20 cellular contexts compared by ENCODE assay signal in genomic region chr5:134151723-134152122, GRCh38. TPM values are rescaled to one million over a fixed set of nuclear protein-coding genes. Genes with fewer than 3 reads are reported as not detected.
DNase-seq lines count a peak whose midpoint lies in the region; ATAC-seq, FAIRE-seq and TF ChIP-seq lines count a peak whose summit lies in the region.
"Had no signal": no experiment of that assay in that cellular context is flagged by ENCODE, and none has a peak within 500 bp of the region (broad histone marks: within the 10 kb centered on the region; RNA-seq: fewer than 3 reads in every experiment).

No MANE protein-coding gene starts in this region.

- H3K4me2 ChIP-seq in GM12878 (ENCODE audit: control insufficient read depth, insufficient read depth), result no peak overlapping the region

- in situ Hi-C loops in GM12878 (cut with MboI), result no loop called here

- no TSS peak for BruUV-seq in GM12878 (replicated peaks; lab: Mats Ljungman, UMichigan)

- intact Hi-C loops in GM12878 (cut with micrococcal nuclease; ENCODE audit: unreplicated experiment), result no loop called here

- RAD21 ChIA-PET in GM12878 (lab: Charles Lee; ENCODE audit: unreplicated experiment), result no interaction called here

- WGBS in GM12878 (ENCODE audit: insufficient coverage, insufficient replicate concordance, low lambda C conversion rate, missing lambda C conversion rate), result 98% methylated on average over 3 of the region's 3 CpGs
- 94 to 96% methylated on average over 3 of the region's 3 CpGs for WGBS in upper lobe of left lung, 2 donors

- SMC1A ChIA-PET in GM12878 (lab: Charles Lee; ENCODE audit: uncharacterized antibody, unreplicated experiment), result interaction anchor here (1.4 to 21.6 kb wide), 3 partner anchors 9 to 113 kb away, joined by 4 to 441 read pairs (median 5); no protein-coding TSS in a partner anchor

- no peaks in the 10 kb centered on the region for H3K79me2 ChIP-seq in GM12878 (ENCODE audit: control insufficient read depth, insufficient read depth, low read length)

- H3K4me3 Mint-ChIP-seq in activated T-cell treated with anti-CD3 and anti-CD28 coated beads, Interleukin-2, amount 50 U/mL, for 72 hours, result no peak overlapping the region
- no peak overlapping the region for H3K4me3 Mint-ChIP-seq in HFFc6
- peak overlapping the region in 9 of 10 donors; percentile 36 to 70 (median 55) for H3K4me3 Mint-ChIP-seq in naive thymus-derived CD8-positive, alpha-beta T cell
- H3K4me3 Mint-ChIP-seq: activated T-cell treated with anti-CD3 and anti-CD28 coated beads, Interleukin-2, amount 50 U/mL, for 4 hours; CD14-positive monocyte had no signal

- no peak for TF ChIP-seq CTCF in HFFc6 (IDR thresholded peaks at IDR 0.05)
- TF ChIP-seq CTCF in GM12878 (IDR thresholded peaks at IDR 0.05 in 2 of 3, conservative IDR thresholded peaks at IDR 0.05 in 1 of 3; ENCODE audit: control insufficient read depth in 2 of 3, extremely low read depth in 1 of 3, insufficient read depth in 1 of 3, low read depth in 3 of 3, low read length in 3 of 3), result no peak
- TF ChIP-seq CTCF in upper lobe of left lung (IDR thresholded peaks at IDR 0.05), result no peak

- CTCF ChIA-PET in GM12878 (lab: Yijun Ruan, JAX), result interaction anchor here (2.8 to 24.1 kb wide), 3 partner anchors 10 to 113 kb away, joined by 12 to 792 read pairs (median 17); no protein-coding TSS in a partner anchor

- ATAC-seq in activated T-cell treated with anti-CD3 and anti-CD28 coated beads, Interleukin-2, amount 50 U/mL, for 72 hours (replicated peaks in 1 of 2), result no peak
- ATAC-seq in GM12878 (no peak), GM21528 (IDR thresholded peaks at IDR 0.05; ENCODE audit: low FRiP score, unreplicated experiment) (no peak), upper lobe of left lung (ENCODE audit: low FRiP score in 2 of 2) (no peak)
- ATAC-seq in naive thymus-derived CD8-positive, alpha-beta T cell, result no peak
- ATAC-seq: activated T-cell treated with anti-CD3 and anti-CD28 coated beads, Interleukin-2, amount 50 U/mL, for 4 hours; pancreas had no signal

- DNase-seq in activated T-cell treated with anti-CD3 and anti-CD28 coated beads, Interleukin-2, amount 50 U/mL, for 72 hours, result no peak
- DNase-seq in activated T-cell treated with anti-CD3 and anti-CD28 coated beads for 4 hours (no peak), HFFc6 (no peak), GM12878 (ENCODE audit: low read depth, low spot score) (no peak), T-helper 1 cell (no peak), upper lobe of left lung (no peak)
- no peak for DNase-seq in naive thymus-derived CD8-positive, alpha-beta T cell
- DNase-seq: activated T-cell treated with anti-CD3 and anti-CD28 coated beads, Interleukin-2, amount 50 U/mL, for 4 hours; HCEC 1CT; islet precursor cell; NCI-H1417 treated with DMSO at 0.1 percent for 48 hours; NCI-H526; pancreas; stimulated activated CD4-positive, alpha-beta T cell treated with anti-CD3 and anti-CD28 coated beads, Interleukin-4, amount 100 ng/mL, for 1 hour had no signal

- H3K36me3 ChIP-seq in GM12878 (ENCODE audit: control insufficient read depth in 2 of 2, insufficient read depth in 2 of 2, low read length in 1 of 2) (peaks cover 11 to 32% of the 10 kb centered on the region in 2 experiments), upper lobe of left lung (peaks cover 0 to 91% (median 33%) of the 10 kb centered on the region in 4 donors)

- peaks cover 65% of the 10 kb centered on the region for H3K4me1 Mint-ChIP-seq in activated T-cell treated with anti-CD3 and anti-CD28 coated beads, Interleukin-2, amount 50 U/mL, for 72 hours (ENCODE audit: low read depth)
- H3K4me1 Mint-ChIP-seq in HFFc6 (ENCODE audit: low read depth), result peaks cover 44% of the 10 kb centered on the region
- H3K4me1 Mint-ChIP-seq in naive thymus-derived CD8-positive, alpha-beta T cell, result peaks cover 35 to 85% (median 71%) of the 10 kb centered on the region in 4 donors

- no peaks in the 10 kb centered on the region for H3K4me1 ChIP-seq in GM12878 (ENCODE audit: control insufficient read depth, insufficient read depth, low read length)
- H3K4me1 ChIP-seq in upper lobe of left lung, result peaks cover 28 to 48% (median 37%) of the 10 kb centered on the region in 4 donors

- H3K4me3 ChIP-seq in GM12878, result no peak overlapping the region
- H3K4me3 ChIP-seq in upper lobe of left lung, result no peak overlapping the region
- H3K4me3 ChIP-seq: lower lobe of right lung, pancreas, skin epidermis had no signal

- H3K9me3 Mint-ChIP-seq in activated T-cell treated with anti-CD3 and anti-CD28 coated beads, Interleukin-2, amount 50 U/mL, for 72 hours, result no peaks in the 10 kb centered on the region
- H3K9me3 Mint-ChIP-seq in HFFc6, result no peaks in the 10 kb centered on the region
- no peaks in the 10 kb centered on the region for H3K9me3 Mint-ChIP-seq in naive thymus-derived CD8-positive, alpha-beta T cell
- H3K9me3 Mint-ChIP-seq: activated T-cell treated with anti-CD3 and anti-CD28 coated beads, Interleukin-2, amount 50 U/mL, for 4 hours; CD14-positive monocyte had no signal

- no peak for FAIRE-seq in GM12878 (lab: Jason Lieb, UNC)
- FAIRE-seq: pancreas, urothelium cell line had no signal

- H3K27me3 ChIP-seq in GM12878 (replicated peaks in 1 of 2; ENCODE audit: control insufficient read depth in 2 of 2, insufficient read depth in 2 of 2, low read length in 1 of 2), result no peaks in the 10 kb centered on the region
- no peaks in the 10 kb centered on the region for H3K27me3 ChIP-seq in upper lobe of left lung
- H3K27me3 ChIP-seq: pancreas had no signal

- TF ChIP-seq EP300 in GM12878 (IDR thresholded peaks at IDR 0.05; ENCODE audit: borderline replicate concordance in 1 of 2, control insufficient read depth in 1 of 2, low read depth in 2 of 2, low read length in 2 of 2), result no peak
- no peak for TF ChIP-seq EP300 in upper lobe of left lung (IDR thresholded peaks at IDR 0.05)

- no peak overlapping the region for H2AFZ ChIP-seq in GM12878 (ENCODE audit: control insufficient read depth, low read depth, low read length)

- no peaks in the 10 kb centered on the region for H3K27me3 Mint-ChIP-seq in activated T-cell treated with anti-CD3 and anti-CD28 coated beads, Interleukin-2, amount 50 U/mL, for 72 hours (ENCODE audit: low read depth)
- no peaks in the 10 kb centered on the region for H3K27me3 Mint-ChIP-seq in HFFc6 (ENCODE audit: insufficient read depth)
- H3K27me3 Mint-ChIP-seq in naive thymus-derived CD8-positive, alpha-beta T cell, result no peaks in the 10 kb centered on the region

- H3K36me3 Mint-ChIP-seq in activated T-cell treated with anti-CD3 and anti-CD28 coated beads, Interleukin-2, amount 50 U/mL, for 72 hours (ENCODE audit: insufficient read depth in 2 of 2), result peaks cover 4 to 24% of the 10 kb centered on the region in 2 donors
- H3K36me3 Mint-ChIP-seq in HFFc6 (ENCODE audit: low read depth), result peaks cover 39% of the 10 kb centered on the region
- H3K36me3 Mint-ChIP-seq in naive thymus-derived CD8-positive, alpha-beta T cell, result peaks cover 0 to 77% (median 13%) of the 10 kb centered on the region in 3 donors

- H3K9me3 ChIP-seq in GM12878 (replicated peaks; ENCODE audit: control insufficient read depth, insufficient read depth, low read length) (no peaks in the 10 kb centered on the region), upper lobe of left lung (no peaks in the 10 kb centered on the region)
- H3K9me3 ChIP-seq: lower lobe of right lung, pancreas had no signal

- peak overlapping the region; percentile 31 for H3K27ac Mint-ChIP-seq in activated T-cell treated with anti-CD3 and anti-CD28 coated beads, Interleukin-2, amount 50 U/mL, for 72 hours
- peak overlapping the region; percentile 11; the same call in 1 of the 2 replicates for H3K27ac Mint-ChIP-seq in HFFc6
- peak overlapping the region; percentile 2 to 92 (median 88) for H3K27ac Mint-ChIP-seq in naive thymus-derived CD8-positive, alpha-beta T cell

- no peak overlapping the region for H3K9ac ChIP-seq in GM12878 (ENCODE audit: control insufficient read depth, insufficient read depth, low read length)

- H4K20me1 ChIP-seq in GM12878 (ENCODE audit: control insufficient read depth, insufficient read depth), result no peaks in the 10 kb centered on the region

- POLR2A ChIA-PET in GM12878 (lab: Charles Lee), result interaction anchor here (1.4 to 1.5 kb wide), 2 partner anchors 10 to 117 kb away, joined by 3 read pairs; no protein-coding TSS in a partner anchor
- POLR2A ChIA-PET in naive thymus-derived CD8-positive, alpha-beta T cell (lab: Charles Lee), result interaction anchor here (5.7 to 6.2 kb wide), 2 partner anchors 11 to 24 kb away, joined by 48 to 73 read pairs; partner anchors contain the start of gene SKP1

- H3K27ac ChIP-seq in GM12878 (ENCODE audit: control insufficient read depth, insufficient read depth) (no peak overlapping the region), upper lobe of left lung (peak overlapping the region in 2 of 4 donors; percentile 3 to 64)
- H3K27ac ChIP-seq: lower lobe of right lung, RWPE1 had no signal

- no peak for TF ChIP-seq RAD21 in GM12878 (IDR thresholded peaks at IDR 0.05; ENCODE audit: insufficient read depth, low read depth, low read length)

- no peak for TF ChIP-seq POLR2A in GM12878 (IDR thresholded peaks at IDR 0.05; ENCODE audit: low read depth, low read length)
- TF ChIP-seq POLR2A in upper lobe of left lung (IDR thresholded peaks at IDR 0.05), result no peak

RNA-seq across cellular contexts. Expression of gene SKP1, which starts 25.0 kb away (rescaled TPM):
- 100 to 1,000 TPM; 201 to 238 TPM for total RNA-seq in activated T-cell treated with anti-CD3 and anti-CD28 coated beads, Interleukin-2, amount 50 U/mL, for 72 hours
- total RNA-seq in HFFc6 (2021; fragmentation: NEBNext Ultra II Directional; extraction: Animal tissue kit (Norgen Biotek cat#: 25700)), result 100 to 1,000 TPM; 419 to 474 (median 442) TPM
- total RNA-seq in GM12878 (2013; cell fraction: nucleolus; rRNA removed), result 141 and 142 TPM in 2 replicates
- 100 and 114 TPM in 2 replicates for total RNA-seq in GM12878 (2014; rRNA removed)
- total RNA-seq in GM12878 (2014; rRNA removed; fragmentation: Illumina TruSeq; extraction: Trizol), result 404 and 421 TPM in 2 replicates
- 202 and 204 TPM in 2 replicates for total RNA-seq in GM12878 (2021)
- polyA plus RNA-seq in GM12878 (2011; ENCODE audit: low read depth), result 197 TPM
- polyA plus RNA-seq in GM12878 (2011; rRNA removed), result 351 and 383 TPM in 2 replicates
- 151 TPM in 2 replicates for polyA plus RNA-seq in GM12878 (2011; cell fraction: cytosol; rRNA removed)
- 163 and 175 TPM in 2 replicates for polyA plus RNA-seq in GM12878 (2011; cell fraction: nucleus; rRNA removed)
- polyA plus RNA-seq in GM12878 (2012), result 274 and 324 TPM in 2 replicates
- polyA plus RNA-seq in GM12878 (2014; fragmentation: Illumina TruSeq; extraction: Trizol), result 617 and 795 TPM in 2 replicates
- polyA plus RNA-seq in GM12878 (2014; fragmentation: Nextera tagmentation; extraction: Ambion mirVana), result 1,000 to 10,000 TPM; 1,587 to 1,686 TPM
- polyA plus RNA-seq in GM12878 (2014; rRNA removed), result 305 and 398 TPM in 2 replicates
- 100 to 1,000 TPM; 868 to 919 TPM for polyA plus RNA-seq in GM12878 (2016; fragmentation: Nextera tagmentation; extraction: Ambion mirVana)
- 121 and 212 TPM in 2 replicates for polyA minus RNA-seq in GM12878 (2011; rRNA and poly(A)+ RNA removed)
- 60.8 and 63.6 TPM in 2 replicates for polyA minus RNA-seq in GM12878 (2011; cell fraction: cytosol; rRNA and poly(A)+ RNA removed)
- polyA minus RNA-seq in GM12878 (2011; cell fraction: nucleus; rRNA and poly(A)+ RNA removed), result 32.6 and 47.6 TPM in 2 replicates
- total RNA-seq in naive thymus-derived CD8-positive, alpha-beta T cell, result 100 to 1,000 TPM; 250 to 262 TPM
- 1,000 to 10,000 TPM; 1,138 to 1,312 (median 1,209) TPM for polyA plus RNA-seq in naive thymus-derived CD8-positive, alpha-beta T cell
- 100 to 1,000 TPM in 5 of 6 donors, 10 to 100 TPM in 1; 24.1 to 232 (median 162) TPM for total RNA-seq in upper lobe of left lung

RNA-seq across cellular contexts. Expression of gene TCF7, which starts 37.2 kb away (rescaled TPM):
- 100 to 1,000 TPM; 142 to 265 TPM for total RNA-seq in activated T-cell treated with anti-CD3 and anti-CD28 coated beads, Interleukin-2, amount 50 U/mL, for 72 hours
- total RNA-seq in HFFc6 (2021; fragmentation: NEBNext Ultra II Directional; extraction: Animal tissue kit (Norgen Biotek cat#: 25700)), result 1 to 10 TPM in 5 of 6 experiments, under 1 TPM in 1; 0.99 to 3.9 (median 3.2) TPM
- total RNA-seq in GM12878 (2013; cell fraction: nucleolus; rRNA removed), result 344 and 364 TPM in 2 replicates
- total RNA-seq in GM12878 (2014; rRNA removed) (19.6 and 21.6 TPM in 2 replicates), GM12878 (2014; rRNA removed; fragmentation: Illumina TruSeq; extraction: Trizol) (23.3 and 24.0 TPM in 2 replicates), GM12878 (2021) (60.2 and 63.5 TPM in 2 replicates), upper lobe of left lung (1 to 10 TPM; 3.5 to 7.4 (median 5.8) TPM)
- 26.0 TPM for polyA plus RNA-seq in GM12878 (2011; ENCODE audit: low read depth)
- polyA plus RNA-seq in GM12878 (2011; rRNA removed) (20.5 and 34.6 TPM in 2 replicates), GM12878 (2014; fragmentation: Illumina TruSeq; extraction: Trizol) (44.1 and 59.3 TPM in 2 replicates), GM12878 (2014; fragmentation: Nextera tagmentation; extraction: Ambion mirVana) (10 to 100 TPM in 1 of 2 experiments, 1 to 10 TPM in 1; 10.0 to 13.2 TPM), GM12878 (2014; rRNA removed) (29.0 and 37.6 TPM in 2 replicates), GM12878 (2016; fragmentation: Nextera tagmentation; extraction: Ambion mirVana) (10 to 100 TPM; 22.7 to 23.2 TPM)
- 27.6 and 32.9 TPM in 2 replicates for polyA plus RNA-seq in GM12878 (2011; cell fraction: cytosol; rRNA removed)
- 62.1 and 64.0 TPM in 2 replicates for polyA plus RNA-seq in GM12878 (2011; cell fraction: nucleus; rRNA removed)
- 52.2 and 55.4 TPM in 2 replicates for polyA plus RNA-seq in GM12878 (2012)
- polyA minus RNA-seq in GM12878 (2011; rRNA and poly(A)+ RNA removed), result 52.8 and 74.5 TPM in 2 replicates
- 25.0 and 25.4 TPM in 2 replicates for polyA minus RNA-seq in GM12878 (2011; cell fraction: cytosol; rRNA and poly(A)+ RNA removed)
- 60.7 and 103 TPM in 2 replicates for polyA minus RNA-seq in GM12878 (2011; cell fraction: nucleus; rRNA and poly(A)+ RNA removed)
- 100 to 1,000 TPM; 910 to 911 TPM for total RNA-seq in naive thymus-derived CD8-positive, alpha-beta T cell
- 100 to 1,000 TPM; 207 to 600 (median 328) TPM for polyA plus RNA-seq in naive thymus-derived CD8-positive, alpha-beta T cell

Comparison
In these comparisons a context has a peak if more than half of its experiments do, and no peak if none do; other contexts are left out.
1. H3K27ac Mint-ChIP-seq: peak in every context shown above with its lines; median percentile 88 in naive thymus-derived CD8-positive, alpha-beta T cell; 31 in activated T-cell treated with anti-CD3 and anti-CD28 coated beads, Interleukin-2, amount 50 U/mL, for 72 hours; 11 in HFFc6.
2. H3K4me3 Mint-ChIP-seq: peak in naive thymus-derived CD8-positive, alpha-beta T cell (9 of 10); none in activated T-cell treated with anti-CD3 and anti-CD28 coated beads, Interleukin-2, amount 50 U/mL, for 72 hours (0 of 2) and HFFc6 (single experiment).